In genomic region chr15:99475754-99476412, GRCh38 we compare ENCODE assay signal across 14 cellular contexts.
DNase-seq lines count a peak whose midpoint lies in the region; ATAC-seq and TF ChIP-seq lines count a peak whose summit lies in the region.
"Had no signal": no experiment of that assay in that cellular context is flagged by ENCODE, and none has a peak within 500 bp of the region (broad histone marks: within the 10 kb centered on the region; RNA-seq: fewer than 3 reads in every experiment).

No MANE protein-coding gene starts in this region.

- TF ChIP-seq CTCF in CD14-positive monocyte (IDR thresholded peaks at IDR 0.05) (no peak), SK-N-SH (IDR thresholded peaks at IDR 0.05) (no peak), glutamatergic neuron (IDR thresholded peaks at IDR 0.05; ENCODE audit: partially characterized antibody, unreplicated experiment) (no peak), gastrocnemius medialis (IDR thresholded peaks at IDR 0.05 in 4 of 5, conservative IDR thresholded peaks at IDR 0.05 in 1 of 5) (no peak), lower leg skin (IDR thresholded peaks at IDR 0.05) (no peak)

- H3K4me1 ChIP-seq in SK-N-SH (ENCODE audit: control insufficient read depth in 1 of 2, insufficient read depth in 2 of 2, low read depth in 1 of 2, low read length in 1 of 2), result peaks cover 11 to 16% of the 10 kb centered on the region in 2 experiments; a peak in 3 of 4 replicates
- H3K4me1 ChIP-seq in gastrocnemius medialis, result peaks cover 34 to 40% of the 10 kb centered on the region in 2 donors

- H3K27me3 Mint-ChIP-seq in CD14-positive monocyte (ENCODE audit: low read depth in 3 of 3) (peaks cover 0 to 4% (median 3%) of the 10 kb centered on the region in 3 donors), glutamatergic neuron (ENCODE audit: unreplicated experiment) (peaks cover 4% of the 10 kb centered on the region)
- H3K27me3 Mint-ChIP-seq in activated T-helper 1 cell treated with anti-CD3 and anti-CD28 coated beads, Interleukin-12 subunit alpha, Interleukin-12 subunit beta, Interleukin-2, Interleukin-4 antibody, amounts not matched to agents 30 ng/mL and 10 ng/mL and 1 ng/mL, durations not matched to agents 14 hours and 24 hours and 36 hours (ENCODE audit: insufficient read depth), result peaks cover 5% of the 10 kb centered on the region
- no peaks in the 10 kb centered on the region for H3K27me3 Mint-ChIP-seq in activated naive CD8-positive, alpha-beta T cell treated with anti-CD3 and anti-CD28 coated beads for 36 hours

- no peaks in the 10 kb centered on the region for H4K20me1 ChIP-seq in SK-N-SH (ENCODE audit: insufficient read depth)

- no peak for TF ChIP-seq EP300 in SK-N-SH (IDR thresholded peaks at IDR 0.05; ENCODE audit: borderline replicate concordance in 1 of 2, low read depth in 1 of 2, low read length in 1 of 2)

- H3K4me3 ChIP-seq in SK-N-SH (ENCODE audit: low read depth in 2 of 2, low read length in 1 of 2), result no peak overlapping the region
- H3K4me3 ChIP-seq in gastrocnemius medialis, result no peak overlapping the region
- H3K4me3 ChIP-seq in lower leg skin (ENCODE audit: low read depth, poor library complexity, severe bottlenecking), result no peak overlapping the region

- CTCF ChIA-PET in SK-N-SH (lab: Yijun Ruan, JAX), result interaction anchor here (0.7 to 2.4 kb wide), 3 partner anchors 10 to 228 kb away, joined by 4 to 9 read pairs (median 5); no protein-coding TSS in a partner anchor

- H3K9ac ChIP-seq in SK-N-SH, result 0 out of 2 replicates have a peak overlapping the region, but pooled peaks have one; percentile 1

- H3F3A ChIP-seq in SK-N-SH (replicated peaks; ENCODE audit: insufficient read depth), result peaks cover 20% of the 10 kb centered on the region

- H2AFZ ChIP-seq in SK-N-SH (ENCODE audit: low read depth), result peak overlapping the region; percentile 33; the same call in 1 of the 2 replicates

- no peaks in the 10 kb centered on the region for H3K9me3 ChIP-seq in SK-N-SH
- H3K9me3 ChIP-seq in gastrocnemius medialis, result no peaks in the 10 kb centered on the region

- in situ Hi-C loops in gastrocnemius medialis (cut with MboI; ENCODE audit: low sequenced_read_pairs in 4 of 4), result no loop called here
- in situ Hi-C loops in KBM-7 (cut with MboI; ENCODE audit: low pct_unique_long_range_greater_than_20kb, low sequenced_read_pairs), result no loop called here

- H3K4me1 Mint-ChIP-seq in CD14-positive monocyte, result peaks cover 78% of the 10 kb centered on the region
- peaks cover 33% of the 10 kb centered on the region for H3K4me1 Mint-ChIP-seq in glutamatergic neuron (ENCODE audit: low read depth, unreplicated experiment)
- H3K4me1 Mint-ChIP-seq in activated T-helper 1 cell treated with anti-CD3 and anti-CD28 coated beads, Interleukin-12 subunit alpha, Interleukin-12 subunit beta, Interleukin-2, Interleukin-4 antibody, amounts not matched to agents 30 ng/mL and 10 ng/mL and 1 ng/mL, durations not matched to agents 14 hours and 24 hours and 36 hours (ENCODE audit: low read depth), result peaks cover 11% of the 10 kb centered on the region
- H3K4me1 Mint-ChIP-seq in activated naive CD8-positive, alpha-beta T cell treated with anti-CD3 and anti-CD28 coated beads for 36 hours, result peaks cover 41% of the 10 kb centered on the region

- TF ChIP-seq POLR2A in gastrocnemius medialis (IDR thresholded peaks at IDR 0.05), result no peak
- TF ChIP-seq POLR2A in lower leg skin (IDR thresholded peaks at IDR 0.05), result no peak

- H3K27me3 ChIP-seq in SK-N-SH (ENCODE audit: insufficient read depth) (no peaks in the 10 kb centered on the region), gastrocnemius medialis (no peaks in the 10 kb centered on the region)

- no peak for ATAC-seq in gastrocnemius medialis

- no peak for DNase-seq in CD14-positive monocyte (ENCODE audit: low spot score)
- DNase-seq in SK-N-SH, result no peak
- no peak for DNase-seq in glutamatergic neuron
- DNase-seq in gastrocnemius medialis, result no peak
- DNase-seq in activated T-helper 1 cell treated with anti-CD3 and anti-CD28 coated beads, Interleukin-12 subunit alpha, Interleukin-12 subunit beta, Interleukin-2, Interleukin-4 antibody, amounts not matched to agents 30 ng/mL and 10 ng/mL and 1 ng/mL, durations not matched to agents 14 hours and 24 hours and 36 hours (ENCODE audit: low spot score), result no peak
- DNase-seq in lower leg skin (ENCODE audit: low spot score in 2 of 2), result no peak
- DNase-seq in activated naive CD8-positive, alpha-beta T cell treated with anti-CD3 and anti-CD28 coated beads for 36 hours, result no peak
- DNase-seq in KBM-7, result no peak
- DNase-seq: activated CD4-positive, alpha-beta T cell treated with anti-CD3 and anti-CD28 coated beads, Interleukin-2, amount 50 U/mL, for 48 hours; GDM1; midbrain; NCI-H2107; T-cell had no signal

- H3K27ac ChIP-seq in SK-N-SH (ENCODE audit: low read depth in 2 of 2, low read length in 1 of 2), result peak overlapping the region; percentile 79 to 84
- H3K27ac ChIP-seq in gastrocnemius medialis, result peak overlapping the region; percentile 44 to 93 (median 88)

- POLR2A ChIA-PET in SK-N-SH (lab: Yijun Ruan, JAX), result no interaction called here

- H3K36me3 Mint-ChIP-seq in CD14-positive monocyte, result peaks cover 0 to 4% of the 10 kb centered on the region in 2 donors
- no peaks in the 10 kb centered on the region for H3K36me3 Mint-ChIP-seq in glutamatergic neuron (ENCODE audit: unreplicated experiment)
- H3K36me3 Mint-ChIP-seq in activated T-helper 1 cell treated with anti-CD3 and anti-CD28 coated beads, Interleukin-12 subunit alpha, Interleukin-12 subunit beta, Interleukin-2, Interleukin-4 antibody, amounts not matched to agents 30 ng/mL and 10 ng/mL and 1 ng/mL, durations not matched to agents 14 hours and 24 hours and 36 hours (ENCODE audit: low read depth), result no peaks in the 10 kb centered on the region
- no peaks in the 10 kb centered on the region for H3K36me3 Mint-ChIP-seq in activated naive CD8-positive, alpha-beta T cell treated with anti-CD3 and anti-CD28 coated beads for 36 hours
- H3K36me3 Mint-ChIP-seq: T-cell had no signal

- WGBS in SK-N-SH (ENCODE audit: low lambda C conversion rate), result 86% methylated on average over 14 of the region's 14 CpGs
- WGBS in lower leg skin, 2 donors, result 58 to 68% methylated on average over 14 of the region's 14 CpGs

- H3K36me3 ChIP-seq in SK-N-SH (replicated peaks in 1 of 2; ENCODE audit: control insufficient read depth in 1 of 2, insufficient read depth in 2 of 2, low read length in 1 of 2) (no peaks in the 10 kb centered on the region), gastrocnemius medialis (no peaks in the 10 kb centered on the region)

- peak overlapping the region in 6 of 7 donors; percentile 82 to 96 (median 90) for H3K27ac Mint-ChIP-seq in CD14-positive monocyte
- peak overlapping the region; percentile 97 for H3K27ac Mint-ChIP-seq in glutamatergic neuron (ENCODE audit: unreplicated experiment)
- no peak overlapping the region for H3K27ac Mint-ChIP-seq in activated T-helper 1 cell treated with anti-CD3 and anti-CD28 coated beads, Interleukin-12 subunit alpha, Interleukin-12 subunit beta, Interleukin-2, Interleukin-4 antibody, amounts not matched to agents 30 ng/mL and 10 ng/mL and 1 ng/mL, durations not matched to agents 14 hours and 24 hours and 36 hours
- H3K27ac Mint-ChIP-seq in activated naive CD8-positive, alpha-beta T cell treated with anti-CD3 and anti-CD28 coated beads for 36 hours, result no peak overlapping the region
- H3K27ac Mint-ChIP-seq: activated naive CD4-positive, alpha-beta T cell treated with anti-CD3 and anti-CD28 coated beads for 36 hours had no signal

- peak overlapping the region in 1 of 2 donors; percentile 69 for H3K4me3 Mint-ChIP-seq in CD14-positive monocyte
- no peak overlapping the region for H3K4me3 Mint-ChIP-seq in glutamatergic neuron (ENCODE audit: unreplicated experiment)
- no peak overlapping the region for H3K4me3 Mint-ChIP-seq in activated T-helper 1 cell treated with anti-CD3 and anti-CD28 coated beads, Interleukin-12 subunit alpha, Interleukin-12 subunit beta, Interleukin-2, Interleukin-4 antibody, amounts not matched to agents 30 ng/mL and 10 ng/mL and 1 ng/mL, durations not matched to agents 14 hours and 24 hours and 36 hours
- H3K4me3 Mint-ChIP-seq in activated naive CD8-positive, alpha-beta T cell treated with anti-CD3 and anti-CD28 coated beads for 36 hours, result no peak overlapping the region
- H3K4me3 Mint-ChIP-seq: activated naive CD4-positive, alpha-beta T cell treated with anti-CD3 and anti-CD28 coated beads for 36 hours had no signal

- H3K79me2 ChIP-seq in SK-N-SH (ENCODE audit: insufficient read depth), result no peaks in the 10 kb centered on the region

- no peaks in the 10 kb centered on the region for H3K9me2 ChIP-seq in SK-N-SH

- TF ChIP-seq RAD21 in SK-N-SH (IDR thresholded peaks at IDR 0.05; ENCODE audit: low read length), result no peak

- H3K9me3 Mint-ChIP-seq in CD14-positive monocyte (peaks cover 0 to 4% (median 0%) of the 10 kb centered on the region in 7 donors), glutamatergic neuron (ENCODE audit: unreplicated experiment) (peaks cover 9% of the 10 kb centered on the region)
- no peaks in the 10 kb centered on the region for H3K9me3 Mint-ChIP-seq in activated T-helper 1 cell treated with anti-CD3 and anti-CD28 coated beads, Interleukin-12 subunit alpha, Interleukin-12 subunit beta, Interleukin-2, Interleukin-4 antibody, amounts not matched to agents 30 ng/mL and 10 ng/mL and 1 ng/mL, durations not matched to agents 14 hours and 24 hours and 36 hours
- no peaks in the 10 kb centered on the region for H3K9me3 Mint-ChIP-seq in activated naive CD8-positive, alpha-beta T cell treated with anti-CD3 and anti-CD28 coated beads for 36 hours
- H3K9me3 Mint-ChIP-seq: activated naive CD4-positive, alpha-beta T cell treated with anti-CD3 and anti-CD28 coated beads for 36 hours; T-cell had no signal

- intact Hi-C loops in CD14-positive monocyte (cut with micrococcal nuclease) (loop anchor here (5.0 to 10.0 kb wide), 2 partner anchors 36 to 89 kb away; partner anchors contain the start of gene MEF2A (in 1 of the 2)), gastrocnemius medialis (cut with DNase I; ENCODE audit: low total_unique reads) (loop anchor here (2.0 kb wide), 1 partner anchor 89 kb away; the partner anchor contains the start of gene MEF2A), lower leg skin (cut with DNase I; ENCODE audit: low total_unique reads) (no loop called here)
- intact Hi-C loops in activated T-helper 1 cell treated with anti-CD3 and anti-CD28 coated beads, Interleukin-12 subunit alpha, Interleukin-12 subunit beta, Interleukin-2, Interleukin-4 antibody, amounts not matched to agents 30 ng/mL and 10 ng/mL and 1 ng/mL, durations not matched to agents 14 hours and 24 hours and 36 hours (cut with micrococcal nuclease), result no loop called here

- peak overlapping the region; percentile 59 for H3K4me2 ChIP-seq in SK-N-SH

TF ChIP-seq in SK-N-SH, 30 proteins besides CTCF, POLR2A, EP300 and RAD21 (continues in another document):
- no peak for TF ChIP-seq TCF12 (IDR thresholded peaks at IDR 0.05)
- no peak for TF ChIP-seq RCOR1 (IDR thresholded peaks at IDR 0.05; ENCODE audit: low read length)
- TF ChIP-seq NFIC (IDR thresholded peaks at IDR 0.05; ENCODE audit: borderline replicate concordance), result no peak
- TF ChIP-seq ELF1 (IDR thresholded peaks at IDR 0.05), result no peak
- no peak for TF ChIP-seq NRF1 (IDR thresholded peaks at IDR 0.05; ENCODE audit: low read depth, low read length)
- no peak for TF ChIP-seq CHD2 (IDR thresholded peaks at IDR 0.05; ENCODE audit: low read length, partially characterized antibody)
- TF ChIP-seq GATA2 (CRISPR knock-in tag; IDR thresholded peaks at IDR 0.05), result no peak

Comparison
In these comparisons a context has a peak if more than half of its experiments do, and no peak if none do; other contexts are left out.
1. H3K27ac Mint-ChIP-seq: peak in CD14-positive monocyte (6 of 7) and glutamatergic neuron (single experiment); none in activated T-helper 1 cell treated with anti-CD3 and anti-CD28 coated beads, Interleukin-12 subunit alpha, Interleukin-12 subunit beta, Interleukin-2, Interleukin-4 antibody, amounts not matched to agents 30 ng/mL and 10 ng/mL and 1 ng/mL, durations not matched to agents 14 hours and 24 hours and 36 hours (single experiment) and activated naive CD8-positive, alpha-beta T cell treated with anti-CD3 and anti-CD28 coated beads for 36 hours (single experiment).
2. intact Hi-C loops: an anchor here in CD14-positive monocyte (5.0 to 10.0 kb wide) and gastrocnemius medialis (2.0 kb wide); none called in activated T-helper 1 cell treated with anti-CD3 and anti-CD28 coated beads, Interleukin-12 subunit alpha, Interleukin-12 subunit beta, Interleukin-2, Interleukin-4 antibody, amounts not matched to agents 30 ng/mL and 10 ng/mL and 1 ng/mL, durations not matched to agents 14 hours and 24 hours and 36 hours and lower leg skin.